1 cellular context compared by ENCODE assay signal in genomic region chr2:240131296-240131695, GRCh38.
TF ChIP-seq lines count a peak whose summit lies in the region.

No MANE protein-coding gene starts in this region.

TF ChIP-seq in HepG2, 621 proteins besides CTCF, POLR2A, EP300 and RAD21:
- TF ChIP-seq DR1 (CRISPR knock-in tag; IDR thresholded peaks at IDR 0.05), result no peak
- peak; percentile 37; the same call in 1 of the 2 replicates for TF ChIP-seq RBFOX2 (IDR thresholded peaks at IDR 0.05; ENCODE audit: low read depth, low read length)
TF ChIP-seq in HepG2: peak in this region for 1.
